In genomic region chr14:68649461-68650189, GRCh38 we compare ENCODE assay signal across 17 cellular contexts.
A peak's percentile ranks its signal among the peaks of the same experiment; 100 is the strongest.
DNase-seq lines count a peak whose midpoint lies in the region; ATAC-seq and TF ChIP-seq lines count a peak whose summit lies in the region.
"Had no signal": no experiment of that assay in that cellular context is flagged by ENCODE, and none has a peak within 500 bp of the region (broad histone marks: within the 10 kb centered on the region; RNA-seq: fewer than 3 reads in every experiment).

No MANE protein-coding gene starts in this region.

- no peak overlapping the region for H2BK12ac ChIP-seq in H9 (ENCODE audit: insufficient read length, low read depth, low read length)

- H3T11ph ChIP-seq in H9 (ENCODE audit: low read length), result no peak overlapping the region

- no peak overlapping the region for H3K23ac ChIP-seq in H9 (ENCODE audit: insufficient read length, low read depth, low read length)

- ATAC-seq in sciatic nerve (no peak), GM19351 (IDR thresholded peaks at IDR 0.05; ENCODE audit: unreplicated experiment) (no peak), natural killer cell (no peak)

- DNase-seq in H9 (peak; percentile 6), glomerular visceral epithelial cell (ENCODE audit: extremely low spot score) (peak; percentile 85), sciatic nerve (ENCODE audit: low spot score) (peak; percentile 38), COLO829 (ENCODE audit: low spot score) (no peak), GM03348 (ENCODE audit: low spot score) (no peak), natural killer cell (no peak)
- peak; percentile 13 for DNase-seq in activated CD8-positive, alpha-beta memory T cell treated with anti-CD3 and anti-CD28 coated beads, Interleukin-2, amount 50 U/mL, for 48 hours
- DNase-seq: activated CD4-positive, alpha-beta T cell treated with anti-CD3 and anti-CD28 coated beads, Interleukin-2, amount 10 ng/mL, durations not matched to agents 7 days and 5 days; AML-193; Karpas-422; midbrain; NCI-H1436 had no signal

- H3K4me3 Mint-ChIP-seq in H9 (no peak overlapping the region), natural killer cell (no peak overlapping the region)
- H3K4me3 Mint-ChIP-seq: activated CD4-positive, alpha-beta T cell treated with anti-CD3 and anti-CD28 coated beads, Interleukin-2, amount 10 ng/mL, durations not matched to agents 7 days and 5 days; stimulated activated naive CD8-positive, alpha-beta T cell treated with anti-CD3 and anti-CD28 coated beads, Interleukin-15, Interleukin-2, amounts not matched to agents 100 ng/mL and 50 ng/mL, for 24 hours; T-helper 2 cell treated with Interferon-gamma antibody and Interleukin-4, amounts not matched to agents 5 μg/mL and 100 μg/mL, for 36 hours had no signal

- no peaks in the 10 kb centered on the region for H3K23me2 ChIP-seq in H9 (ENCODE audit: insufficient read length, low read depth, low read length, poor library complexity, severe bottlenecking)

- no peaks in the 10 kb centered on the region for H3K9me3 Mint-ChIP-seq in H9
- H3K9me3 Mint-ChIP-seq in natural killer cell, result no peaks in the 10 kb centered on the region
- H3K9me3 Mint-ChIP-seq: activated CD4-positive, alpha-beta T cell treated with anti-CD3 and anti-CD28 coated beads, Interleukin-2, amount 10 ng/mL, durations not matched to agents 7 days and 5 days; stimulated activated naive CD8-positive, alpha-beta T cell treated with anti-CD3 and anti-CD28 coated beads, Interleukin-15, Interleukin-2, amounts not matched to agents 100 ng/mL and 50 ng/mL, for 24 hours; T-helper 2 cell treated with Interferon-gamma antibody and Interleukin-4, amounts not matched to agents 5 μg/mL and 100 μg/mL, for 36 hours had no signal

- no peaks in the 10 kb centered on the region for H3K9me3 ChIP-seq in H9 (ENCODE audit: control insufficient read depth, low read depth, low read length)

- no peak overlapping the region for H4K5ac ChIP-seq in H9 (ENCODE audit: insufficient read length, low read depth, low read length)

- H3K4me2 ChIP-seq in H9 (ENCODE audit: insufficient read depth, insufficient read length, low read length), result no peak overlapping the region

- TF ChIP-seq CTCF in H9 (conservative IDR thresholded peaks at IDR 0.05) (no peak), natural killer cell (IDR thresholded peaks at IDR 0.05) (no peak)

- no peak overlapping the region for H3K14ac ChIP-seq in H9 (ENCODE audit: insufficient read depth, low read length)

- H2AFZ ChIP-seq in H9 (ENCODE audit: low read length), result no peak overlapping the region

- no peak overlapping the region for H3K4ac ChIP-seq in H9 (ENCODE audit: low read depth, low read length)

- H3K56ac ChIP-seq in H9 (ENCODE audit: insufficient read length, low read depth, low read length), result no peak overlapping the region

- no peak overlapping the region for H2BK15ac ChIP-seq in H9 (ENCODE audit: low read depth, low read length)

- H3K27me3 ChIP-seq in H9 (ENCODE audit: insufficient read depth, low read length), result no peaks in the 10 kb centered on the region

- H3K9ac ChIP-seq in H9 (ENCODE audit: extremely low read depth, insufficient read length, low read length), result no peak overlapping the region
- H3K9ac ChIP-seq: parathyroid adenoma had no signal

- H3K27ac ChIP-seq in H9 (ENCODE audit: insufficient read length, low read depth, low read length), result no peak overlapping the region
- H3K27ac ChIP-seq: HL-60 had no signal

- H2BK120ac ChIP-seq in H9 (ENCODE audit: low read depth, low read length, poor library complexity, severe bottlenecking), result no peak overlapping the region

- H4K20me1 ChIP-seq in H9 (ENCODE audit: control insufficient read depth, insufficient read depth, insufficient read length), result no peaks in the 10 kb centered on the region

- H3K18ac ChIP-seq in H9 (ENCODE audit: insufficient read length, low read depth, low read length), result no peak overlapping the region

- no peak overlapping the region for H2BK5ac ChIP-seq in H9 (ENCODE audit: insufficient read length, low read length)

- intact Hi-C loops in sciatic nerve (cut with DNase I) (no loop called here), natural killer cell (cut with micrococcal nuclease) (no loop called here)

- no peaks in the 10 kb centered on the region for H3K36me3 Mint-ChIP-seq in H9 (ENCODE audit: insufficient read depth in 1 of 3, low read depth in 3 of 3)
- H3K36me3 Mint-ChIP-seq in natural killer cell, result no peaks in the 10 kb centered on the region

- no peaks in the 10 kb centered on the region for H3K79me2 ChIP-seq in H9 (ENCODE audit: insufficient read depth, low read length)
- H3K79me2 ChIP-seq: parathyroid adenoma had no signal

- H3K4me1 Mint-ChIP-seq in H9, result peaks cover 17 to 21% of the 10 kb centered on the region in 2 experiments
- peaks cover 5 to 7% of the 10 kb centered on the region in 2 donors for H3K4me1 Mint-ChIP-seq in natural killer cell

- H4K91ac ChIP-seq in H9 (ENCODE audit: insufficient read length, low read depth, low read length), result no peak overlapping the region

- H3K27ac Mint-ChIP-seq in H9 (no peak overlapping the region), natural killer cell (no peak overlapping the region)
- H3K27ac Mint-ChIP-seq: activated CD4-positive, alpha-beta T cell treated with anti-CD3 and anti-CD28 coated beads, Interleukin-2, amount 10 ng/mL, durations not matched to agents 7 days and 5 days; stimulated activated naive CD8-positive, alpha-beta T cell treated with anti-CD3 and anti-CD28 coated beads, Interleukin-15, Interleukin-2, amounts not matched to agents 100 ng/mL and 50 ng/mL, for 24 hours; T-helper 2 cell treated with Interferon-gamma antibody and Interleukin-4, amounts not matched to agents 5 μg/mL and 100 μg/mL, for 36 hours had no signal

- H3K27me3 Mint-ChIP-seq in H9 (ENCODE audit: low read depth), result peaks cover 3% of the 10 kb centered on the region
- peaks cover 0 to 8% of the 10 kb centered on the region in 2 donors for H3K27me3 Mint-ChIP-seq in natural killer cell (ENCODE audit: low read depth in 2 of 2)
- H3K27me3 Mint-ChIP-seq: activated CD4-positive, alpha-beta T cell treated with anti-CD3 and anti-CD28 coated beads, Interleukin-2, amount 10 ng/mL, durations not matched to agents 7 days and 5 days; stimulated activated naive CD8-positive, alpha-beta T cell treated with anti-CD3 and anti-CD28 coated beads, Interleukin-15, Interleukin-2, amounts not matched to agents 100 ng/mL and 50 ng/mL, for 24 hours had no signal

- no peaks in the 10 kb centered on the region; the same call in 1 of the 2 replicates for H3K4me1 ChIP-seq in H9 (ENCODE audit: insufficient read depth, low read length)

- no peak overlapping the region for H4K8ac ChIP-seq in H9 (replicated peaks; ENCODE audit: insufficient read length, low read depth, low read length)

- no peaks in the 10 kb centered on the region for H3K79me1 ChIP-seq in H9 (ENCODE audit: insufficient read depth, low read depth, low read length, poor library complexity, severe bottlenecking)

- WGBS in H9 (ENCODE audit: extremely low coverage, insufficient read length, low lambda C conversion rate), result no CpG with 5 or more reads among the region's 8 CpGs

- no peak overlapping the region for H2BK20ac ChIP-seq in H9 (ENCODE audit: low read depth, low read length, poor library complexity, severe bottlenecking)

- no peak overlapping the region for H2AK5ac ChIP-seq in H9 (ENCODE audit: insufficient read length, low read length)

Comparison
In these comparisons a context has a peak if more than half of its experiments do, and no peak if none do; other contexts are left out.
1. DNase-seq: peak in H9 (single experiment), activated CD8-positive, alpha-beta memory T cell treated with anti-CD3 and anti-CD28 coated beads, Interleukin-2, amount 50 U/mL, for 48 hours (single experiment), glomerular visceral epithelial cell (single experiment) and sciatic nerve (single experiment); none in COLO829 (single experiment), GM03348 (single experiment) and natural killer cell (single experiment).